In the genomic region with DNA sequence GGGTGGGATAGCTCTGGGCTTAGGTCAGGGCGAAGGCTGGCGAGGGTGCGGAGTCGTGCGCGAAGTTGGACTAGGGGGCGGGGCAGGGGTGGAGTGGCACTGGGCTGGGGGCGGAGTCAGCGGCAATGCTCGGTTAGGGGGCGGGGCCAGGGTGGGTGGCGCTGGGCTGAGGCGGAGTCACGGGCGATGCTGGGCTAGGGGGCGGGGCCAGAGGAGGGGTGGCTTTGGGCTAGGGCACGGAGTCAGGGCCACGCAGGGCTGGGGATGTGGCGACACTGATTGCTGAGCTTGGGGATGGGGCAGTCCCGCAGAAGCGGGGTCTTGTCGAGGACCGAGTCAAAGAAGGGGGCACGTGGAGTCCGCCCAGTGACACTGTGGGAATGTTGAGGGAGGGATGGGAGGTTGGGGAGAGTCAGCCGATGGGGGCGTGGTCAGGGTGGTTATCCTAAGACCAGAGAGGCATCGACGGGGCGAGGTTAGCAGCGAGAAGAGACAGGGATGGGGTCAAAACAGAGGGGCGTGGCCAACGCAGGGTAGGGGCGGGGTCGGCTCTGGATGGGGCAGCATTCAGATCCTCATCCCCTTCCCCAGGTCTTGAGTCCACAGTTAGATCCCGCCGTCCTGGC, we compare ENCODE assay signal across 8 cellular contexts. TPM values are rescaled to one million over a fixed set of nuclear protein-coding genes. Genes with fewer than 3 reads are reported as not detected.
DNase-seq lines count a peak whose midpoint lies in the region; ATAC-seq and TF ChIP-seq lines count a peak whose summit lies in the region.

No MANE protein-coding gene starts in this region.

- DNase-seq in NCI-H2029 treated with DMSO at 0.1 percent for 48 hours (lab: John Stamatoyannopoulos, UW) (peak; percentile 21), mesenteric fat pad (ENCODE audit: low spot score) (peak; percentile 94), NCI-H1694 treated with DMSO at 0.1 percent for 48 hours (lab: John Stamatoyannopoulos, UW) (no peak)
- DNase-seq in activated CD8-positive, alpha-beta T cell treated with anti-CD3 and anti-CD28 coated beads for 36 hours, result peak; percentile 90
- peak; percentile 78 for DNase-seq in effector CD4-positive, alpha-beta T cell
- peak; percentile 54 to 80 for DNase-seq in stimulated activated CD8-positive, alpha-beta memory T cell treated with anti-CD3 and anti-CD28 coated beads, Interleukin-7, amount 100 ng/mL, for 48 hours (ENCODE audit: extremely low read depth in 1 of 2, low read depth in 1 of 2)

- H3K27me3 ChIP-seq in DOHH2 (ENCODE audit: control insufficient read depth, low read length), result peaks cover 5% of the 10 kb centered on the region; the same call in 1 of the 2 replicates

- TF ChIP-seq CTCF in DOHH2 (IDR thresholded peaks at IDR 0.05; ENCODE audit: low read depth, low read length, poor library complexity, severe bottlenecking), result no peak
- TF ChIP-seq CTCF in activated CD8-positive, alpha-beta T cell treated with anti-CD3 and anti-CD28 coated beads for 36 hours (IDR thresholded peaks at IDR 0.05), result no peak

- H3K9me3 Mint-ChIP-seq in activated CD8-positive, alpha-beta T cell treated with anti-CD3 and anti-CD28 coated beads for 36 hours, result no peaks in the 10 kb centered on the region

- ATAC-seq in activated CD8-positive, alpha-beta T cell treated with anti-CD3 and anti-CD28 coated beads for 36 hours, result peak; percentile 98
- no peak for ATAC-seq in GM21526 (IDR thresholded peaks at IDR 0.05; ENCODE audit: low FRiP score, unreplicated experiment)

- H3K79me2 ChIP-seq in DOHH2 (ENCODE audit: control insufficient read depth, low read length), result no peaks in the 10 kb centered on the region

- POLR2A ChIA-PET in activated CD8-positive, alpha-beta T cell treated with anti-CD3 and anti-CD28 coated beads for 36 hours (lab: Charles Lee), result interaction anchor here (0.7 to 4.5 kb wide), 3 partner anchors 9 to 13 kb away, joined by 3 to 33 read pairs (median 4); a partner anchor contains a TSS

- intact Hi-C loops in activated CD8-positive, alpha-beta T cell treated with anti-CD3 and anti-CD28 coated beads for 36 hours (cut with micrococcal nuclease), result no loop called here

- H3K36me3 Mint-ChIP-seq in activated CD8-positive, alpha-beta T cell treated with anti-CD3 and anti-CD28 coated beads for 36 hours (ENCODE audit: low read depth), result peaks cover 5% of the 10 kb centered on the region

- peak overlapping the region; percentile 64 for H3K4me3 Mint-ChIP-seq in activated CD8-positive, alpha-beta T cell treated with anti-CD3 and anti-CD28 coated beads for 36 hours

- H3K4me2 ChIP-seq in DOHH2 (ENCODE audit: low read length), result peak overlapping the region; percentile 84

- CTCF ChIA-PET in activated CD8-positive, alpha-beta T cell treated with anti-CD3 and anti-CD28 coated beads for 36 hours (lab: Charles Lee), result no interaction called here

- H3K4me3 ChIP-seq in DOHH2 (ENCODE audit: low read length), result peak overlapping the region; percentile 66

- H3K27me3 Mint-ChIP-seq in activated CD8-positive, alpha-beta T cell treated with anti-CD3 and anti-CD28 coated beads for 36 hours, result peaks cover 14% of the 10 kb centered on the region

- H3K36me3 ChIP-seq in DOHH2 (ENCODE audit: control insufficient read depth, low read length), result peaks cover 7% of the 10 kb centered on the region; the same call in 1 of the 2 replicates

- H3K27ac Mint-ChIP-seq in activated CD8-positive, alpha-beta T cell treated with anti-CD3 and anti-CD28 coated beads for 36 hours, result no peak overlapping the region

- peaks cover 12% of the 10 kb centered on the region for H3K4me1 ChIP-seq in DOHH2 (ENCODE audit: control insufficient read depth, low read length)

- H3K9me3 ChIP-seq in DOHH2 (ENCODE audit: control insufficient read depth, insufficient read depth, low read length), result no peaks in the 10 kb centered on the region

- H3K4me1 Mint-ChIP-seq in activated CD8-positive, alpha-beta T cell treated with anti-CD3 and anti-CD28 coated beads for 36 hours (ENCODE audit: low read depth), result peaks cover 3% of the 10 kb centered on the region

- H4K20me1 ChIP-seq in DOHH2 (ENCODE audit: control insufficient read depth, insufficient read depth, low read depth, low read length), result 0 out of 2 replicates have a peak, but pooled peaks cover 3% of the 10 kb centered on the region

- H3K27ac ChIP-seq in DOHH2 (ENCODE audit: low read depth, low read length), result no peak overlapping the region

- peaks cover 3% of the 10 kb centered on the region; the same call in 1 of the 2 replicates for H3F3A ChIP-seq in DOHH2 (ENCODE audit: control insufficient read depth, insufficient read depth)

- no peaks in the 10 kb centered on the region for H3K9me2 ChIP-seq in DOHH2 (replicated peaks; ENCODE audit: control insufficient read depth, low read length)

RNA-seq across cellular contexts. Expression of a gene that starts 8.7 kb away (rescaled TPM):
- total RNA-seq in activated CD8-positive, alpha-beta T cell treated with anti-CD3 and anti-CD28 coated beads for 36 hours, result under 1 TPM; 0.36 to 0.51 TPM
- total RNA-seq in mesenteric fat pad, result 31.5 TPM

RNA-seq across cellular contexts. Expression of a gene that starts 12.8 kb away (rescaled TPM):
- total RNA-seq in activated CD8-positive, alpha-beta T cell treated with anti-CD3 and anti-CD28 coated beads for 36 hours, result 10 to 100 TPM; 61.0 to 61.6 TPM
- 49.1 TPM for total RNA-seq in mesenteric fat pad

RNA-seq across cellular contexts. Expression of a gene that starts 13.1 kb away (rescaled TPM):
- total RNA-seq in activated CD8-positive, alpha-beta T cell treated with anti-CD3 and anti-CD28 coated beads for 36 hours, result 100 to 1,000 TPM; 179 to 183 TPM
- 147 TPM for total RNA-seq in mesenteric fat pad

RNA-seq across cellular contexts. Expression of a gene that starts 36.4 kb away (rescaled TPM):
- under 1 TPM; 0.18 to 0.36 TPM for total RNA-seq in activated CD8-positive, alpha-beta T cell treated with anti-CD3 and anti-CD28 coated beads for 36 hours
- total RNA-seq in mesenteric fat pad, result 0.45 TPM

Comparison
In these comparisons a context has a peak if more than half of its experiments do, and no peak if none do; other contexts are left out.
1. RNA of a gene that starts 8.7 kb away (total RNA-seq): 31.5 TPM in mesenteric fat pad (single experiment); 0.36 to 0.51 TPM in activated CD8-positive, alpha-beta T cell treated with anti-CD3 and anti-CD28 coated beads for 36 hours; every median in the first group is over 10 times any median in the second.